Comparison of ENCODE assay signal across 8 cellular contexts in genomic region chr22:24424001-24424900, GRCh38. TPM values are rescaled to one million over a fixed set of nuclear protein-coding genes. Genes with fewer than 3 reads are reported as not detected.
DNase-seq lines count a peak whose midpoint lies in the region; ATAC-seq and TF ChIP-seq lines count a peak whose summit lies in the region.

No MANE protein-coding gene starts in this region.

- peak overlapping the region; percentile 96 for H3K4me2 ChIP-seq in DOHH2 (ENCODE audit: low read length)

- H3K4me3 Mint-ChIP-seq in brain: peak overlapping the region; percentile 59 to 79 (median 72)
- H3K4me3 Mint-ChIP-seq in stimulated activated naive CD8-positive, alpha-beta T cell treated with anti-CD3 and anti-CD28 coated beads, Interleukin-15, Interleukin-2, amounts not matched to agents 100 ng/mL and 50 ng/mL, for 24 hours: peak overlapping the region; percentile 83

- ATAC-seq in HG03196 (IDR thresholded peaks at IDR 0.05; ENCODE audit: unreplicated experiment): no peak

- H3K36me3 ChIP-seq in DOHH2 (ENCODE audit: control insufficient read depth, low read length) (peaks cover 11% of the 10 kb centered on the region), SK-N-MC (ENCODE audit: insufficient read depth, low read length) (no peaks in the 10 kb centered on the region), liver (ENCODE audit: control insufficient read depth in 4 of 4, insufficient read depth in 3 of 4, low read depth in 1 of 4, low read length in 3 of 4) (no peaks in the 10 kb centered on the region)

- H3K4me3 ChIP-seq in DOHH2 (ENCODE audit: low read length) (peak overlapping the region; percentile 82), SK-N-MC (peak overlapping the region; percentile 64), liver (ENCODE audit: low read depth in 1 of 3, low read length in 3 of 3) (peak overlapping the region in 2 of 3 donors; percentile 2 to 66)

- no peaks in the 10 kb centered on the region for H3K9me3 ChIP-seq in DOHH2 (ENCODE audit: control insufficient read depth, insufficient read depth, low read length)
- no peaks in the 10 kb centered on the region for H3K9me3 ChIP-seq in SK-N-MC (ENCODE audit: low read depth, low read length)
- H3K9me3 ChIP-seq in liver (ENCODE audit: control insufficient read depth in 4 of 4, low read length in 3 of 4): no peaks in the 10 kb centered on the region

- no peak for TF ChIP-seq RAD21 in liver (IDR thresholded peaks at IDR 0.05)

- no peak for DNase-seq in SK-N-MC (ENCODE audit: low read depth, low spot score)
- DNase-seq in COR-L47 (lab: John Stamatoyannopoulos, UW): no peak
- DNase-seq in occipital lobe (lab: John Stamatoyannopoulos, UW): no peak

- no peaks in the 10 kb centered on the region for H3K9me3 Mint-ChIP-seq in brain
- H3K9me3 Mint-ChIP-seq in stimulated activated naive CD8-positive, alpha-beta T cell treated with anti-CD3 and anti-CD28 coated beads, Interleukin-15, Interleukin-2, amounts not matched to agents 100 ng/mL and 50 ng/mL, for 24 hours: no peaks in the 10 kb centered on the region

- H4K20me1 ChIP-seq in DOHH2 (ENCODE audit: control insufficient read depth, insufficient read depth, low read depth, low read length): no peaks in the 10 kb centered on the region

- no peaks in the 10 kb centered on the region for H3K36me3 Mint-ChIP-seq in brain
- peaks cover 11% of the 10 kb centered on the region for H3K36me3 Mint-ChIP-seq in stimulated activated naive CD8-positive, alpha-beta T cell treated with anti-CD3 and anti-CD28 coated beads, Interleukin-15, Interleukin-2, amounts not matched to agents 100 ng/mL and 50 ng/mL, for 24 hours (ENCODE audit: low read depth)

- peaks cover 52% of the 10 kb centered on the region for H3K4me1 ChIP-seq in DOHH2 (ENCODE audit: control insufficient read depth, low read length)
- H3K4me1 ChIP-seq in liver (ENCODE audit: control insufficient read depth in 4 of 4, insufficient read depth in 4 of 4, low read length in 3 of 4): peaks cover 6 to 35% (median 19%) of the 10 kb centered on the region in 4 donors

- no peaks in the 10 kb centered on the region for H3K27me3 ChIP-seq in DOHH2 (ENCODE audit: control insufficient read depth, low read length)
- no peaks in the 10 kb centered on the region for H3K27me3 ChIP-seq in liver (ENCODE audit: control insufficient read depth in 4 of 4, insufficient read depth in 4 of 4, low read length in 3 of 4)

- peaks cover 44% of the 10 kb centered on the region for H3K27me3 Mint-ChIP-seq in brain
- H3K27me3 Mint-ChIP-seq in stimulated activated naive CD8-positive, alpha-beta T cell treated with anti-CD3 and anti-CD28 coated beads, Interleukin-15, Interleukin-2, amounts not matched to agents 100 ng/mL and 50 ng/mL, for 24 hours: no peaks in the 10 kb centered on the region

- H3K27ac ChIP-seq in DOHH2 (ENCODE audit: low read depth, low read length): peak overlapping the region; percentile 12; the same call in 1 of the 2 replicates
- no peak overlapping the region for H3K27ac ChIP-seq in SK-N-MC
- peak overlapping the region; percentile 34 to 60 for H3K27ac ChIP-seq in liver (ENCODE audit: low read depth in 1 of 2, low read length in 2 of 2)

- TF ChIP-seq CTCF in DOHH2 (IDR thresholded peaks at IDR 0.05; ENCODE audit: low read depth, low read length, poor library complexity, severe bottlenecking) (no peak), brain (conservative IDR thresholded peaks at IDR 0.05) (peak in 1 of 2 experiments; percentile 12), liver (IDR thresholded peaks at IDR 0.05; ENCODE audit: low read depth, low read length, missing input control) (no peak)

- 5% methylated on average over 105 of the region's 105 CpGs for WGBS in liver

- H3K27ac Mint-ChIP-seq in brain: no peak overlapping the region
- peak overlapping the region; percentile 80 for H3K27ac Mint-ChIP-seq in stimulated activated naive CD8-positive, alpha-beta T cell treated with anti-CD3 and anti-CD28 coated beads, Interleukin-15, Interleukin-2, amounts not matched to agents 100 ng/mL and 50 ng/mL, for 24 hours

- no peaks in the 10 kb centered on the region for H3K9me2 ChIP-seq in DOHH2 (replicated peaks; ENCODE audit: control insufficient read depth, low read length)

- H3K9ac ChIP-seq in SK-N-MC (ENCODE audit: insufficient read length): no peak overlapping the region
- H3K9ac ChIP-seq in liver (ENCODE audit: low read depth in 1 of 2, low read length in 2 of 2): peak overlapping the region in 1 of 2 donors; percentile 8

- H3K79me2 ChIP-seq in DOHH2 (ENCODE audit: control insufficient read depth, low read length): peaks cover 44% of the 10 kb centered on the region

- peaks cover 16% of the 10 kb centered on the region for H3F3A ChIP-seq in DOHH2 (ENCODE audit: control insufficient read depth, insufficient read depth)

- H3K4me1 Mint-ChIP-seq in brain: peaks cover 27% of the 10 kb centered on the region
- peaks cover 36% of the 10 kb centered on the region for H3K4me1 Mint-ChIP-seq in stimulated activated naive CD8-positive, alpha-beta T cell treated with anti-CD3 and anti-CD28 coated beads, Interleukin-15, Interleukin-2, amounts not matched to agents 100 ng/mL and 50 ng/mL, for 24 hours (ENCODE audit: low read depth)

TF ChIP-seq in liver, 16 proteins besides CTCF, POLR2A, EP300 and RAD21:
- TF ChIP-seq JUND (IDR thresholded peaks at IDR 0.05): no peak
TF ChIP-seq in liver: peak in this region for 0.

RNA-seq across cellular contexts. Expression of gene ADORA2A, which starts 3.1 kb away (rescaled TPM):
- 8.0 TPM for polyA plus RNA-seq in brain (ENCODE audit: insufficient read depth, low read depth, low replicate concordance)
- total RNA-seq in liver: 1 to 10 TPM; 4.4 to 5.4 TPM
- polyA plus RNA-seq in liver: 1 to 10 TPM; 3.4 to 3.5 TPM
- total RNA-seq in occipital lobe: 8.0 TPM
